ENCODE assay signal across 1 cellular context in the genomic region with DNA sequence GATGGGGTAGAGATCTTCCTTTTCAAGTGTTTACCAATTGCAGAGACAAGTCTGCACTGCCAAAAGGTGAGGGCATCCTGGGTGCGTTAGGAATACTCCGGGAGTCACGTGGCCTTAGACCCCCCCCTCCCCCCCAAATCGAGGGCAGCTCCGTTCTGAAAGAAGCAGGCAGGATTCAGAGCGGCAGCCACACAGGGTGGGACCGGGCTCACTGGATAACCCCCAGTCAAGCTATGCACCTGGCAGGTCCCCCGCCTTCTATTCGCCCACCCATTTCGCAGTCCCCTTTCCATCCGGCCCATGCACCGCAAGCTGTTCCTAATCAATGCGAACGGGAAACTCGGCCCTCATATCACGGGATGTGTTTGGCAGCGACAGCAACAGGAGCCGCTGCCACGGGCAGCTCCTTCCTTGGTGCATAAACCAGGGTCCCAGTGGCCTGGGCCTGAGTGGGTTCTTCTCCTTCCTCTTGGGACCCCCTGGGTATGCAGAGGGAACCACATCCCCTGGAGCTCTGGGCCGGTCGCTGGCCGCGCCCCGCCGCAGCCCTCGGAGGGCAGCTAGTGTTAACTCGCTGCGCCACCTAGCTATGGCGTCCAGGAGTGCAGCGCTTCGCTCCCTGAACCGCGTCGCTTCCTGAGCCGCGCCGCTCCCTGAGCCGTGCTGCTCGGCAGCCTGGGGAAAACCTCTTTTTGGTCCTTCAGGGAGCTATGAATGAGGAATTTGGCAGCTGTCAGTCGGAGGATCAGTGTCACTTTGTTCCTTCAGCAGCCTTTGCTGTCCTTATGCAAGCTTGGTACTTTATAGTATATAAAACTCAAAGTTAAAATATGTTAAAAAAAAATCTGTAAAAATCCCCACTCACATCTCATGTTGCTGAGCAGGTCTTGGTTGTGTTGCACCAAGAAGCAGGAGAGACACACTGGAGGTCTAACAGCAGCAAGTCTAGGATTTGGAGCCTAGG.
A peak's percentile ranks its signal among the peaks of the same experiment; 100 is the strongest.
TF ChIP-seq lines count a peak whose summit lies in the region.

No MANE protein-coding gene starts in this region.

TF ChIP-seq in HepG2, 621 proteins besides CTCF, POLR2A, EP300 and RAD21 (continued from another document and continues in another):
- TF ChIP-seq, protein P1, sequence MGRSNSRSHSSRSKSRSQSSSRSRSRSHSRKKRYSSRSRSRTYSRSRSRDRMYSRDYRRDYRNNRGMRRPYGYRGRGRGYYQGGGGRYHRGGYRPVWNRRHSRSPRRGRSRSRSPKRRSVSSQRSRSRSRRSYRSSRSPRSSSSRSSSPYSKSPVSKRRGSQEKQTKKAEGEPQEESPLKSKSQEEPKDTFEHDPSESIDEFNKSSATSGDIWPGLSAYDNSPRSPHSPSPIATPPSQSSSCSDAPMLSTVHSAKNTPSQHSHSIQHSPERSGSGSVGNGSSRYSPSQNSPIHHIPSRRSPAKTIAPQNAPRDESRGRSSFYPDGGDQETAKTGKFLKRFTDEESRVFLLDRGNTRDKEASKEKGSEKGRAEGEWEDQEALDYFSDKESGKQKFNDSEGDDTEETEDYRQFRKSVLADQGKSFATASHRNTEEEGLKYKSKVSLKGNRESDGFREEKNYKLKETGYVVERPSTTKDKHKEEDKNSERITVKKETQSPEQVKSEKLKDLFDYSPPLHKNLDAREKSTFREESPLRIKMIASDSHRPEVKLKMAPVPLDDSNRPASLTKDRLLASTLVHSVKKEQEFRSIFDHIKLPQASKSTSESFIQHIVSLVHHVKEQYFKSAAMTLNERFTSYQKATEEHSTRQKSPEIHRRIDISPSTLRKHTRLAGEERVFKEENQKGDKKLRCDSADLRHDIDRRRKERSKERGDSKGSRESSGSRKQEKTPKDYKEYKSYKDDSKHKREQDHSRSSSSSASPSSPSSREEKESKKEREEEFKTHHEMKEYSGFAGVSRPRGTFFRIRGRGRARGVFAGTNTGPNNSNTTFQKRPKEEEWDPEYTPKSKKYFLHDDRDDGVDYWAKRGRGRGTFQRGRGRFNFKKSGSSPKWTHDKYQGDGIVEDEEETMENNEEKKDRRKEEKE (IDR thresholded peaks at IDR 0.05): no peak
- TF ChIP-seq KAT7 (CRISPR knock-in tag; IDR thresholded peaks at IDR 0.05; ENCODE audit: borderline replicate concordance) (peak; percentile 85; the same call in 1 of the 2 replicates), REXO4 (CRISPR knock-in tag; IDR thresholded peaks at IDR 0.05; ENCODE audit: borderline replicate concordance) (no peak), MTF1 (CRISPR knock-in tag; IDR thresholded peaks at IDR 0.05) (no peak), ZMAT3 (CRISPR knock-in tag; conservative IDR thresholded peaks at IDR 0.05) (peak; percentile 42; the same call in 1 of the 2 replicates), HDAC1 (CRISPR knock-in tag; IDR thresholded peaks at IDR 0.05) (peak; percentile 27), RAD51 (IDR thresholded peaks at IDR 0.05; ENCODE audit: borderline replicate concordance) (peak; percentile 37; the same call in 1 of the 2 replicates), ZFP41 (CRISPR knock-in tag; IDR thresholded peaks at IDR 0.05; ENCODE audit: borderline replicate concordance) (no peak), ZBTB42 (CRISPR knock-in tag; IDR thresholded peaks at IDR 0.05) (no peak), DR1 (CRISPR knock-in tag; IDR thresholded peaks at IDR 0.05) (no peak), MATR3 (CRISPR knock-in tag; IDR thresholded peaks at IDR 0.05) (no peak), ZNF335 (CRISPR knock-in tag; IDR thresholded peaks at IDR 0.05) (no peak), ZNF891 (CRISPR knock-in tag; IDR thresholded peaks at IDR 0.05) (no peak), ZNF572 (CRISPR knock-in tag; IDR thresholded peaks at IDR 0.05) (no peak), POGZ (CRISPR knock-in tag; IDR thresholded peaks at IDR 0.05) (no peak), CENPT (CRISPR knock-in tag; IDR thresholded peaks at IDR 0.05; ENCODE audit: low read depth) (no peak), ZNF567 (CRISPR knock-in tag; IDR thresholded peaks at IDR 0.05; ENCODE audit: borderline replicate concordance) (0 out of 2 replicates have a peak, but pooled peaks have one; percentile 48), ZSCAN20 (CRISPR knock-in tag; IDR thresholded peaks at IDR 0.05; ENCODE audit: borderline replicate concordance) (0 out of 2 replicates have a peak, but pooled peaks have one; percentile 72), ZNF570 (CRISPR knock-in tag; IDR thresholded peaks at IDR 0.05; ENCODE audit: borderline replicate concordance) (no peak), ZFP36L1 (CRISPR knock-in tag; IDR thresholded peaks at IDR 0.05) (no peak; the same call in 1 of the 2 replicates), ZNF550 (CRISPR knock-in tag; IDR thresholded peaks at IDR 0.05; ENCODE audit: borderline replicate concordance) (no peak), RXRB (CRISPR knock-in tag; IDR thresholded peaks at IDR 0.05; ENCODE audit: borderline replicate concordance) (peak; percentile 76), ARNT2 (CRISPR knock-in tag; IDR thresholded peaks at IDR 0.05; ENCODE audit: low read depth) (peak; percentile 60; the same call in 1 of the 2 replicates), CBX2 (IDR thresholded peaks at IDR 0.05; ENCODE audit: low read depth, low read length) (no peak), CBX2 (CRISPR knock-in tag; IDR thresholded peaks at IDR 0.05; ENCODE audit: low read depth) (no peak), SOX5 (CRISPR knock-in tag; IDR thresholded peaks at IDR 0.05; ENCODE audit: borderline replicate concordance) (no peak), SMYD3 (CRISPR knock-in tag; IDR thresholded peaks at IDR 0.05) (no peak), ZNF724P (CRISPR knock-in tag; IDR thresholded peaks at IDR 0.05; ENCODE audit: borderline replicate concordance) (0 out of 2 replicates have a peak, but pooled peaks have one; percentile 6), ZNF616 (CRISPR knock-in tag; IDR thresholded peaks at IDR 0.05; ENCODE audit: low read depth) (no peak), ZNF20 (CRISPR knock-in tag; IDR thresholded peaks at IDR 0.05) (no peak), BRCA1 (CRISPR knock-in tag; IDR thresholded peaks at IDR 0.05) (peak; percentile 61; the same call in 1 of the 2 replicates), CAMTA2 (CRISPR knock-in tag; IDR thresholded peaks at IDR 0.05; ENCODE audit: borderline replicate concordance) (0 out of 2 replicates have a peak, but pooled peaks have one; percentile 17)
- TF ChIP-seq, protein P2, sequence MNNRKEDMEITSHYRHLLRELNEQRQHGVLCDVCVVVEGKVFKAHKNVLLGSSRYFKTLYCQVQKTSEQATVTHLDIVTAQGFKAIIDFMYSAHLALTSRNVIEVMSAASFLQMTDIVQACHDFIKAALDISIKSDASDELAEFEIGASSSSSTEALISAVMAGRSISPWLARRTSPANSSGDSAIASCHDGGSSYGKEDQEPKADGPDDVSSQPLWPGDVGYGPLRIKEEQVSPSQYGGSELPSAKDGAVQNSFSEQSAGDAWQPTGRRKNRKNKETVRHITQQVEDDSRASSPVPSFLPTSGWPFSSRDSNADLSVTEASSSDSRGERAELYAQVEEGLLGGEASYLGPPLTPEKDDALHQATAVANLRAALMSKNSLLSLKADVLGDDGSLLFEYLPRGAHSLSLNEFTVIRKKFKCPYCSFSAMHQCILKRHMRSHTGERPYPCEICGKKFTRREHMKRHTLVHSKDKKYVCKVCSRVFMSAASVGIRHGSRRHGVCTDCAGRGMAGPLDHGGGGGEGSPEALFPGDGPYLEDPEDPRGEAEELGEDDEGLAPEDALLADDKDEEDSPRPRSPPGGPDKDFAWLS (CRISPR knock-in tag; IDR thresholded peaks at IDR 0.05; ENCODE audit: borderline replicate concordance): no peak
- TF ChIP-seq, protein P3, sequence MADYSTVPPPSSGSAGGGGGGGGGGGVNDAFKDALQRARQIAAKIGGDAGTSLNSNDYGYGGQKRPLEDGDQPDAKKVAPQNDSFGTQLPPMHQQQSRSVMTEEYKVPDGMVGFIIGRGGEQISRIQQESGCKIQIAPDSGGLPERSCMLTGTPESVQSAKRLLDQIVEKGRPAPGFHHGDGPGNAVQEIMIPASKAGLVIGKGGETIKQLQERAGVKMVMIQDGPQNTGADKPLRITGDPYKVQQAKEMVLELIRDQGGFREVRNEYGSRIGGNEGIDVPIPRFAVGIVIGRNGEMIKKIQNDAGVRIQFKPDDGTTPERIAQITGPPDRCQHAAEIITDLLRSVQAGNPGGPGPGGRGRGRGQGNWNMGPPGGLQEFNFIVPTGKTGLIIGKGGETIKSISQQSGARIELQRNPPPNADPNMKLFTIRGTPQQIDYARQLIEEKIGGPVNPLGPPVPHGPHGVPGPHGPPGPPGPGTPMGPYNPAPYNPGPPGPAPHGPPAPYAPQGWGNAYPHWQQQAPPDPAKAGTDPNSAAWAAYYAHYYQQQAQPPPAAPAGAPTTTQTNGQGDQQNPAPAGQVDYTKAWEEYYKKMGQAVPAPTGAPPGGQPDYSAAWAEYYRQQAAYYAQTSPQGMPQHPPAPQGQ (CRISPR knock-in tag; IDR thresholded peaks at IDR 0.05; ENCODE audit: borderline replicate concordance): no peak
- TF ChIP-seq, protein P4, sequence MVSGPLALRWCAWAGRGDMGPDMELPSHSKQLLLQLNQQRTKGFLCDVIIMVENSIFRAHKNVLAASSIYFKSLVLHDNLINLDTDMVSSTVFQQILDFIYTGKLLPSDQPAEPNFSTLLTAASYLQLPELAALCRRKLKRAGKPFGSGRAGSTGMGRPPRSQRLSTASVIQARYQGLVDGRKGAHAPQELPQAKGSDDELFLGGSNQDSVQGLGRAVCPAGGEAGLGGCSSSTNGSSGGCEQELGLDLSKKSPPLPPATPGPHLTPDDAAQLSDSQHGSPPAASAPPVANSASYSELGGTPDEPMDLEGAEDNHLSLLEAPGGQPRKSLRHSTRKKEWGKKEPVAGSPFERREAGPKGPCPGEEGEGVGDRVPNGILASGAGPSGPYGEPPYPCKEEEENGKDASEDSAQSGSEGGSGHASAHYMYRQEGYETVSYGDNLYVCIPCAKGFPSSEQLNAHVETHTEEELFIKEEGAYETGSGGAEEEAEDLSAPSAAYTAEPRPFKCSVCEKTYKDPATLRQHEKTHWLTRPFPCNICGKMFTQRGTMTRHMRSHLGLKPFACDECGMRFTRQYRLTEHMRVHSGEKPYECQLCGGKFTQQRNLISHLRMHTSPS (CRISPR knock-in tag; IDR thresholded peaks at IDR 0.05; ENCODE audit: low read depth): no peak
- TF ChIP-seq, protein P5, sequence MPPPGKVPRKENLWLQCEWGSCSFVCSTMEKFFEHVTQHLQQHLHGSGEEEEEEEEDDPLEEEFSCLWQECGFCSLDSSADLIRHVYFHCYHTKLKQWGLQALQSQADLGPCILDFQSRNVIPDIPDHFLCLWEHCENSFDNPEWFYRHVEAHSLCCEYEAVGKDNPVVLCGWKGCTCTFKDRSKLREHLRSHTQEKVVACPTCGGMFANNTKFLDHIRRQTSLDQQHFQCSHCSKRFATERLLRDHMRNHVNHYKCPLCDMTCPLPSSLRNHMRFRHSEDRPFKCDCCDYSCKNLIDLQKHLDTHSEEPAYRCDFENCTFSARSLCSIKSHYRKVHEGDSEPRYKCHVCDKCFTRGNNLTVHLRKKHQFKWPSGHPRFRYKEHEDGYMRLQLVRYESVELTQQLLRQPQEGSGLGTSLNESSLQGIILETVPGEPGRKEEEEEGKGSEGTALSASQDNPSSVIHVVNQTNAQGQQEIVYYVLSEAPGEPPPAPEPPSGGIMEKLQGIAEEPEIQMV (CRISPR knock-in tag; IDR thresholded peaks at IDR 0.05; ENCODE audit: low read depth): no peak
- TF ChIP-seq, protein P6, sequence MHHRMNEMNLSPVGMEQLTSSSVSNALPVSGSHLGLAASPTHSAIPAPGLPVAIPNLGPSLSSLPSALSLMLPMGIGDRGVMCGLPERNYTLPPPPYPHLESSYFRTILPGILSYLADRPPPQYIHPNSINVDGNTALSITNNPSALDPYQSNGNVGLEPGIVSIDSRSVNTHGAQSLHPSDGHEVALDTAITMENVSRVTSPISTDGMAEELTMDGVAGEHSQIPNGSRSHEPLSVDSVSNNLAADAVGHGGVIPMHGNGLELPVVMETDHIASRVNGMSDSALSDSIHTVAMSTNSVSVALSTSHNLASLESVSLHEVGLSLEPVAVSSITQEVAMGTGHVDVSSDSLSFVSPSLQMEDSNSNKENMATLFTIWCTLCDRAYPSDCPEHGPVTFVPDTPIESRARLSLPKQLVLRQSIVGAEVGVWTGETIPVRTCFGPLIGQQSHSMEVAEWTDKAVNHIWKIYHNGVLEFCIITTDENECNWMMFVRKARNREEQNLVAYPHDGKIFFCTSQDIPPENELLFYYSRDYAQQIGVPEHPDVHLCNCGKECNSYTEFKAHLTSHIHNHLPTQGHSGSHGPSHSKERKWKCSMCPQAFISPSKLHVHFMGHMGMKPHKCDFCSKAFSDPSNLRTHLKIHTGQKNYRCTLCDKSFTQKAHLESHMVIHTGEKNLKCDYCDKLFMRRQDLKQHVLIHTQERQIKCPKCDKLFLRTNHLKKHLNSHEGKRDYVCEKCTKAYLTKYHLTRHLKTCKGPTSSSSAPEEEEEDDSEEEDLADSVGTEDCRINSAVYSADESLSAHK (CRISPR knock-in tag; IDR thresholded peaks at IDR 0.05; ENCODE audit: borderline replicate concordance): 0 out of 2 replicates have a peak, but pooled peaks have one; percentile 18
- TF ChIP-seq, protein P7, sequence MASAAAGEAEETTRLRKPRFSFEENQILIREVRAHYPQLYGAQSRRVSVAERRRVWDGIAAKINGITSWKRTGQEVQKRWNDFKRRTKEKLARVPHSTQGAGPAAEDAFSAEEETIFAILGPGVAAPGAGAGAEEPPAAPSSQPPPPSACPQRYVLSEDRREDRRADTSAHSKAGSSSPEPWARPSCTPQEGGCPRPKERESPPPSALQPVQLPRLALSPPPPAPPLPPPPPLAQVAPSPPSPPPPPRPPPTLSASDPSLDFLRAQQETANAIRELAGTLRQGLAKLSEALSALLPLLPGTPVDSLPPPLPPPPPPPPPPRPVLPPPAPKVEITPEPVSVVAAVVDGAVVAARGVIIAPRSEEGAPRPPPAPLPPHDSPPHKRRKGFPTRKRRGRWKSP (CRISPR knock-in tag; IDR thresholded peaks at IDR 0.05): peak; percentile 20; the same call in 1 of the 2 replicates
- TF ChIP-seq, protein P8, sequence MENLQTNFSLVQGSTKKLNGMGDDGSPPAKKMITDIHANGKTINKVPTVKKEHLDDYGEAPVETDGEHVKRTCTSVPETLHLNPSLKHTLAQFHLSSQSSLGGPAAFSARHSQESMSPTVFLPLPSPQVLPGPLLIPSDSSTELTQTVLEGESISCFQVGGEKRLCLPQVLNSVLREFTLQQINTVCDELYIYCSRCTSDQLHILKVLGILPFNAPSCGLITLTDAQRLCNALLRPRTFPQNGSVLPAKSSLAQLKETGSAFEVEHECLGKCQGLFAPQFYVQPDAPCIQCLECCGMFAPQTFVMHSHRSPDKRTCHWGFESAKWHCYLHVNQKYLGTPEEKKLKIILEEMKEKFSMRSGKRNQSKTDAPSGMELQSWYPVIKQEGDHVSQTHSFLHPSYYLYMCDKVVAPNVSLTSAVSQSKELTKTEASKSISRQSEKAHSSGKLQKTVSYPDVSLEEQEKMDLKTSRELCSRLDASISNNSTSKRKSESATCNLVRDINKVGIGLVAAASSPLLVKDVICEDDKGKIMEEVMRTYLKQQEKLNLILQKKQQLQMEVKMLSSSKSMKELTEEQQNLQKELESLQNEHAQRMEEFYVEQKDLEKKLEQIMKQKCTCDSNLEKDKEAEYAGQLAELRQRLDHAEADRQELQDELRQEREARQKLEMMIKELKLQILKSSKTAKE (CRISPR knock-in tag; IDR thresholded peaks at IDR 0.05; ENCODE audit: borderline replicate concordance): no peak
- TF ChIP-seq, protein P9, sequence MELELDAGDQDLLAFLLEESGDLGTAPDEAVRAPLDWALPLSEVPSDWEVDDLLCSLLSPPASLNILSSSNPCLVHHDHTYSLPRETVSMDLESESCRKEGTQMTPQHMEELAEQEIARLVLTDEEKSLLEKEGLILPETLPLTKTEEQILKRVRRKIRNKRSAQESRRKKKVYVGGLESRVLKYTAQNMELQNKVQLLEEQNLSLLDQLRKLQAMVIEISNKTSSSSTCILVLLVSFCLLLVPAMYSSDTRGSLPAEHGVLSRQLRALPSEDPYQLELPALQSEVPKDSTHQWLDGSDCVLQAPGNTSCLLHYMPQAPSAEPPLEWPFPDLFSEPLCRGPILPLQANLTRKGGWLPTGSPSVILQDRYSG (CRISPR knock-in tag; IDR thresholded peaks at IDR 0.05): peak; percentile 29; the same call in 1 of the 2 replicates
